In the genomic region with DNA sequence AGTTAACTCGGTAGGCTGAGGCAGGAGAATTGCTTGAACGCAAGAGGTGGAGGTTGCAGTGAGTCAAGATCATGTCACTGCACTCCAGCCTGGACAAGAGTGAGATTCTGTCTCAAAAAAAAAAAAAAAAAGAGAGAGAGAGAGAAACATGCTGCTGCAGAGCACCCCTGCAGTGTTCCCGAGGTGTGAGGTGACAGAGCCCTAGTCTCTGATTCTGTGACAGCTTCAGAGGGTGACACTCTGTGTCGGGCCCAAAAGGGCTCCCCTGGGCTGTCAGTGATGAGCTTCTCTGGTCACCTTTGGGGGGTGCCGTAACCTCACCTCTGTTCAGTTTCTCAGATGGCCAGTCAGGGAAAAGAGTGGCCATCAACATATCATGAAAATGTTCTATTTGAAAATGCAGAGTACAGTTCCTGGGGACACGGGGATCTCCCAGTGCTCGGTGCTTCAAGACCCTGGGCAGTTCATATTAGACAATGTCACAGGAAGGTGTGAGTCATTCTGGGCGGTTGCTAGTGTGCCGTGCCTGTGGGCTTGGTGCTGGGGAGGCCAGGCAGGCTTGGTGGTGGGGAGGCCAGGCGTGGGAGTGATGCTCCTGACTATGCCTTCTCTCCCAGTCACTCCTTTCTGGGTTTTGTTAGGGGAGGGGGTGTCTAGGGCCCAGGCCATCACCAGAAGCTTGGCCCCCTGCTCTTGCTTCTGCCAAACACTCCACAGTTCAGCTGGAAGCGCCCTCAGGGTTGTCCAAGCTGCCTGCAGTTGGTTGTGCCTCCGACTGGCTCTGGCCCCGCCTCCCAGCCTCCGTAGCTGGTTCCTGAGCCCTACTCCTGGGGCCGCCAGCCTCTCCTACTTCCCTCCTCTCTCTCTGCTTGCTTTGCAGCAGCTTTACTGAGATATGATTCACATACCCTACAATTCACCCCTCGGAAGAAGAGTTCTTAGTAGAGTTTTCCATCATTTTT, we compare ENCODE assay signal across 9 cellular contexts. TPM values are rescaled to one million over a fixed set of nuclear protein-coding genes. Genes with fewer than 3 reads are reported as not detected.
A peak's percentile ranks its signal among the peaks of the same experiment; 100 is the strongest.
DNase-seq lines count a peak whose midpoint lies in the region; ATAC-seq, FAIRE-seq and TF ChIP-seq lines count a peak whose summit lies in the region.
"Had no signal": no experiment of that assay in that cellular context is flagged by ENCODE, and none has a peak within 500 bp of the region (broad histone marks: within the 10 kb centered on the region; RNA-seq: fewer than 3 reads in every experiment).

No MANE protein-coding gene starts in this region.

- TF ChIP-seq CTCF in suprapubic skin (IDR thresholded peaks at IDR 0.05): no peak

- TF ChIP-seq EP300 in suprapubic skin (IDR thresholded peaks at IDR 0.05): no peak

- no peak overlapping the region for H3K4me3 ChIP-seq in suprapubic skin

- no peaks in the 10 kb centered on the region for H3K9me3 ChIP-seq in suprapubic skin

- intact Hi-C loops in left ventricle myocardium superior (cut with micrococcal nuclease): no loop called here

- peaks cover 8% of the 10 kb centered on the region for H3K4me1 ChIP-seq in suprapubic skin

- no peaks in the 10 kb centered on the region for H3K36me3 ChIP-seq in suprapubic skin

- TF ChIP-seq POLR2A in GM12892 (IDR thresholded peaks at IDR 0.05; ENCODE audit: low read depth, low read length) (no peak), suprapubic skin (IDR thresholded peaks at IDR 0.05) (no peak)

- DNase-seq in GM12892 (ENCODE audit: insufficient read length): peak; percentile 58
- DNase-seq in NOMO-1 treated with dmso at 0.1 percent for 144 hours (lab: John Stamatoyannopoulos, UW; ENCODE audit: unreplicated experiment): peak; percentile 71
- DNase-seq in activated T-cell treated with anti-CD3 and anti-CD28 coated beads for 48 hours (ENCODE audit: low read depth): peak; percentile 68
- DNase-seq in left ventricle myocardium superior: peak; percentile 46
- peak; percentile 25 to 49 (median 25) for DNase-seq in stimulated activated CD4-positive, alpha-beta T cell treated with anti-CD3 and anti-CD28 coated beads, TNF-alpha, amount 100 ng/mL, for 4 hours (ENCODE audit: low read depth in 3 of 3)
- no peak for DNase-seq in NCI-H446 (lab: John Stamatoyannopoulos, UW)
- DNase-seq in suprapubic skin (ENCODE audit: low spot score in 2 of 2): no peak

- peak; percentile 82 for FAIRE-seq in GM12892 (lab: Jason Lieb, UNC)
- FAIRE-seq: islet of Langerhans had no signal

- peaks cover 18% of the 10 kb centered on the region for H3K27me3 ChIP-seq in suprapubic skin

- WGBS in suprapubic skin: 39% methylated on average over 15 of the region's 16 CpGs

- H3K27ac ChIP-seq in suprapubic skin: no peak overlapping the region

- ATAC-seq in left ventricle myocardium superior: peak; percentile 74
- ATAC-seq in HG03460 (IDR thresholded peaks at IDR 0.05; ENCODE audit: unreplicated experiment): no peak

RNA-seq across cellular contexts. Expression of a gene that starts 52.5 kb away (rescaled TPM):
- polyA plus RNA-seq in GM12892 (2012; ENCODE audit: missing spikeins): not detected
- total RNA-seq in left ventricle myocardium superior: 25.5 TPM
- total RNA-seq in suprapubic skin: 100 to 1,000 TPM in 1 of 4 donors, 10 to 100 TPM in 3; 22.1 to 112 (median 56.8) TPM

Comparison
In these comparisons a context has a peak if more than half of its experiments do, and no peak if none do; other contexts are left out.
1. DNase-seq: peak in GM12892 (single experiment), NOMO-1 treated with dmso at 0.1 percent for 144 hours (single experiment), activated T-cell treated with anti-CD3 and anti-CD28 coated beads for 48 hours (single experiment), left ventricle myocardium superior (single experiment) and stimulated activated CD4-positive, alpha-beta T cell treated with anti-CD3 and anti-CD28 coated beads, TNF-alpha, amount 100 ng/mL, for 4 hours (3 of 3); none in NCI-H446 (0 of 2) and suprapubic skin (0 of 2).